Comparison of ENCODE assay signal across 1 cellular context in genomic region chr17:7841309-7841621, GRCh38.
TF ChIP-seq lines count a peak whose summit lies in the region.

No MANE protein-coding gene starts in this region.

TF ChIP-seq in IMR-90, 13 proteins besides CTCF, POLR2A, EP300 and RAD21 (continued from another document):
- TF ChIP-seq USF2 (IDR thresholded peaks at IDR 0.05; ENCODE audit: low read depth, low read length), result peak; percentile 92
- no peak for TF ChIP-seq CEBPB (IDR thresholded peaks at IDR 0.05; ENCODE audit: low read depth, low read length)
- TF ChIP-seq NFE2L2 (IDR thresholded peaks at IDR 0.05; ENCODE audit: low read depth, low read length), result no peak
- peak; percentile 79 for TF ChIP-seq BHLHE40 (IDR thresholded peaks at IDR 0.05; ENCODE audit: low read depth, low read length)
- TF ChIP-seq MXI1 (IDR thresholded peaks at IDR 0.05; ENCODE audit: borderline replicate concordance, low read depth, low read length), result peak; percentile 60; the same call in 1 of the 2 replicates
- TF ChIP-seq SMC3 (IDR thresholded peaks at IDR 0.05; ENCODE audit: low read depth, low read length), result no peak
- TF ChIP-seq MAZ (IDR thresholded peaks at IDR 0.05; ENCODE audit: borderline replicate concordance, low read depth, low read length), result no peak
